ENCODE assay signal across 8 cellular contexts in the genomic region with DNA sequence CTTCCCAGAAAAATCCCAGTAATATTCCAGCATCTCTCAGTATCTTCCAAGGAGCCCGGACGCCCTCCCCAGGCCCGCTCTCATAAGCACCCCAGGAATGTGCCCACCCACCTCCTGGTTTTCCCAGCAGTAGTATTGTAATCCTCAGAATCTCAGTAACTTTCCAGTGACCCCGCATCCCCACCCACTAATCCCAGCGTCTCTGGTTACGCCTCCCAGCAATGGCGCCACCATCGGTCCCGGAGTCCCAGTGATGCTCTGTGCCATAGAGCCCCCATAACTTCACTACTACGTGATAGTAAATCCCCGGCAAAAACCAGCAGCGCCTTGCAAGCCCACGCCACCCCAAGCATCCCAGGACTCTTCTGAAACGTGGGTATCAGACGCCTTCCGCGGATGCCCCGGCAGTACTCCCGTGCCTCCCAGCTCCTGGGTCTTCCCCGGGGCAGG. TPM values are rescaled to one million over a fixed set of nuclear protein-coding genes. Genes with fewer than 3 reads are reported as not detected.
DNase-seq lines count a peak whose midpoint lies in the region; ATAC-seq and TF ChIP-seq lines count a peak whose summit lies in the region.

No MANE protein-coding gene starts in this region.

- H3K79me2 ChIP-seq in neural progenitor cell (ENCODE audit: low read depth) = no peaks in the 10 kb centered on the region

- no peaks in the 10 kb centered on the region for H3K9me3 Mint-ChIP-seq in activated naive CD8-positive, alpha-beta T cell (ENCODE audit: low read depth)
- H3K9me3 Mint-ChIP-seq in neural progenitor cell = no peaks in the 10 kb centered on the region

- peak overlapping the region; percentile 85 for H3K27ac Mint-ChIP-seq in activated naive CD8-positive, alpha-beta T cell
- peak overlapping the region; percentile 87 for H3K27ac Mint-ChIP-seq in neural progenitor cell

- DNase-seq in C1 segment of cervical spinal cord (lab: John Stamatoyannopoulos, UW) = peak in 13 of 14 donors; percentile 25 to 79 (median 63)
- DNase-seq in NCI-H69 (lab: John Stamatoyannopoulos, UW) = peak; percentile 56
- peak; percentile 53 for DNase-seq in germinal center (ENCODE audit: low spot score)
- DNase-seq in neural progenitor cell (ENCODE audit: low spot score) = peak; percentile 89

- H2AFZ ChIP-seq in neural progenitor cell (replicated peaks) = peak overlapping the region; percentile 95

- peak overlapping the region; percentile 94 for H3K4me3 Mint-ChIP-seq in activated naive CD8-positive, alpha-beta T cell
- H3K4me3 Mint-ChIP-seq in neural progenitor cell = peak overlapping the region; percentile 98

- WGBS in urinary bladder = under 1% methylated on average over 20 of the region's 20 CpGs

- H3K27ac ChIP-seq in neural progenitor cell (peak overlapping the region; percentile 72), urinary bladder (ENCODE audit: low read depth) (peak overlapping the region; percentile 91)

- H3K4me1 ChIP-seq in neural progenitor cell (no peaks in the 10 kb centered on the region), urinary bladder (ENCODE audit: insufficient read depth) (no peaks in the 10 kb centered on the region)

- ATAC-seq in GM21529 (IDR thresholded peaks at IDR 0.05; ENCODE audit: unreplicated experiment) (peak; percentile 5), GM19397 (IDR thresholded peaks at IDR 0.05; ENCODE audit: unreplicated experiment) (no peak)

- H3K36me3 ChIP-seq in neural progenitor cell (no peaks in the 10 kb centered on the region), urinary bladder (ENCODE audit: insufficient read depth) (no peaks in the 10 kb centered on the region)

- no peaks in the 10 kb centered on the region for H4K20me1 ChIP-seq in neural progenitor cell (ENCODE audit: low read depth)

- peak overlapping the region; percentile 90 for H3K4me2 ChIP-seq in neural progenitor cell

- no peaks in the 10 kb centered on the region for H3K9me3 ChIP-seq in neural progenitor cell (ENCODE audit: low read depth)

- peak; percentile 22 for TF ChIP-seq CTCF in neural progenitor cell (IDR thresholded peaks at IDR 0.05)

- peak overlapping the region; percentile 56 for H3K9ac ChIP-seq in neural progenitor cell

- H3K36me3 Mint-ChIP-seq in activated naive CD8-positive, alpha-beta T cell = peaks cover 4% of the 10 kb centered on the region
- peaks cover 5% of the 10 kb centered on the region for H3K36me3 Mint-ChIP-seq in neural progenitor cell

- peaks cover 11% of the 10 kb centered on the region for H3K4me1 Mint-ChIP-seq in activated naive CD8-positive, alpha-beta T cell (ENCODE audit: low read depth)
- peaks cover 5% of the 10 kb centered on the region for H3K4me1 Mint-ChIP-seq in neural progenitor cell

- peak overlapping the region; percentile 95 for H3K4me3 ChIP-seq in neural progenitor cell
- peak overlapping the region; percentile 78 for H3K4me3 ChIP-seq in urinary bladder (ENCODE audit: low read depth, low read length)

- H3F3A ChIP-seq in neural progenitor cell (ENCODE audit: low read depth) = peaks cover 14% of the 10 kb centered on the region

- no peaks in the 10 kb centered on the region for H3K27me3 Mint-ChIP-seq in activated naive CD8-positive, alpha-beta T cell
- H3K27me3 Mint-ChIP-seq in neural progenitor cell (ENCODE audit: insufficient read depth, low read depth) = peaks cover 4% of the 10 kb centered on the region

- H3K27me3 ChIP-seq in neural progenitor cell = no peaks in the 10 kb centered on the region

RNA-seq across cellular contexts. Expression of a gene that starts 1.0 kb away (rescaled TPM):
- total RNA-seq in neural progenitor cell (ENCODE audit: low replicate concordance) = 25.5 and 78.9 TPM in 2 replicates
- total RNA-seq in urinary bladder = 25.2 TPM
- polyA plus RNA-seq in urinary bladder = 54.1 TPM

RNA-seq across cellular contexts. Expression of a gene that starts 12.1 kb away (rescaled TPM):
- 6.6 and 7.1 TPM in 2 replicates for total RNA-seq in neural progenitor cell (ENCODE audit: low replicate concordance)
- 6.9 TPM for total RNA-seq in urinary bladder
- 35.5 TPM for polyA plus RNA-seq in urinary bladder

RNA-seq across cellular contexts. Expression of a gene that starts 18.7 kb away (rescaled TPM):
- 16.9 and 50.3 TPM in 2 replicates for total RNA-seq in neural progenitor cell (ENCODE audit: low replicate concordance)
- 19.0 TPM for total RNA-seq in urinary bladder
- 115 TPM for polyA plus RNA-seq in urinary bladder

RNA-seq across cellular contexts. Expression of a gene that starts 45.7 kb away (rescaled TPM):
- total RNA-seq in neural progenitor cell (ENCODE audit: low replicate concordance) (1.0 and 5.7 TPM in 2 replicates), urinary bladder (1.6 TPM)
- 5.2 TPM for polyA plus RNA-seq in urinary bladder
